Comparison of ENCODE assay signal across 21 cellular contexts in the genomic region with DNA sequence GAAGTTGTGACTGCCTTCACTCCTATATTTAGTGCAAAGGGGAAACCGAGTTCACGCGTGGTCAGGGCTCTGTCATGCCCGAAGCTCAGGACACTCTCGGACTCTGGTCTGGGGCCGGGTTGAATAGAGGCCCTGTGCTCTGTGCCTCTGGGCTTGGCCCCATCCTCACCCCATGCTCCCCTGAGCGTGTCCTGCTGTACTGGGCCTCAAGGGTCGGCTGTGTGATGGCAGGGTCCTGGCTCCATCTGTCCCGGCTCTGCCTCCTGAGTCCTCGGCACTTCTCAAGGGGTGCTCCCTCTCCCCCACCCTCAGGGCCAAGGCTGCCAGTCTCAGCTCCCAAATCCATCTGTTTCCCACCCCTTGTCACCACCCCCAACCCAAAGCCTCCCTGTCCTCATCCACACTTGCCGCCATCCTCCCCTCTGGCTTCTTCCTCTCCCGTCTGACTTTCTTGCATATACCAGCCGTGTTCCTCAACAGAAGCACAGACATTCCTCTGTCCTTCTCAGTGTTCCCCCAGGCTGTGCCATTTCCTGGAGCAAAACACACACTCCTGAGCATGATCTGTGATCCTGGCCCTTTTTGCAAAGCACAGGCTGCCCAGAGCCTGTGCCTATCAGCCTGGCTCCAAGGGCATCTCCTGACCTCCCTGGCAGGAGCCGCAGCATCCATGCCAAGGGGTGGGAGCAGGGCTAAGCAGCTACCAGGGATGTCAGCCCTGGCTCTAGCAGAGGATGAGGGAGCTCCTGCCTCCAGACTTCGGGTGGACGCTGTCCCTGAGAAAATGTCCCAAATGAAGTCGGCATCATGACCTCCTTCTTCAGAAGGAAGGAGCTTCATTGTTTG.
DNase-seq lines count a peak whose midpoint lies in the region; ATAC-seq, FAIRE-seq and TF ChIP-seq lines count a peak whose summit lies in the region.
"Had no signal": no experiment of that assay in that cellular context is flagged by ENCODE, and none has a peak within 500 bp of the region (broad histone marks: within the 10 kb centered on the region; RNA-seq: fewer than 3 reads in every experiment).

No MANE protein-coding gene starts in this region.

- intact Hi-C loops in cardiac septum (cut with DNase I), result no loop called here
- intact Hi-C loops in left cardiac atrium (cut with DNase I), result no loop called here

- H3K18ac ChIP-seq in neuronal stem cell (ENCODE audit: low read length), result peak overlapping the region; percentile 84

- H3K14ac ChIP-seq in neuronal stem cell (ENCODE audit: low read length), result no peak overlapping the region

- peak overlapping the region; percentile 12 for H2AK5ac ChIP-seq in neuronal stem cell (ENCODE audit: low read depth, low read length)

- WGBS in neuronal stem cell (ENCODE audit: extremely low coverage in 2 of 2, insufficient read length in 2 of 2, insufficient replicate concordance in 1 of 2), 2 donors, result no CpG with 5 or more reads among the region's 17 CpGs

- H3K27ac Mint-ChIP-seq in brain, result peak overlapping the region; percentile 61 to 96 (median 94)
- H3K27ac Mint-ChIP-seq: activated CD8-positive, alpha-beta memory T cell treated with anti-CD3 and anti-CD28 coated beads, Interleukin-2, amount 10 ng/mL, durations not matched to agents 7 days and 5 days; activated naive CD8-positive, alpha-beta T cell; activated T-helper 17 cell treated with anti-CD3 and anti-CD28 coated beads, Interleukin-2, amount 50 U/mL, for 72 hours had no signal

- H3K27me3 Mint-ChIP-seq in brain, result no peaks in the 10 kb centered on the region

- H3K4me3 ChIP-seq in neuronal stem cell (ENCODE audit: low read length in 2 of 2), result no peak overlapping the region

- H3K4ac ChIP-seq in neuronal stem cell (ENCODE audit: low read length), result no peak overlapping the region

- FAIRE-seq in urothelium cell line (lab: Jason Lieb, UNC), result peak; percentile 17
- FAIRE-seq: GM12891 had no signal

- peaks cover 10 to 24% (median 20%) of the 10 kb centered on the region in 5 experiments for H3K9me3 Mint-ChIP-seq in brain
- H3K9me3 Mint-ChIP-seq: activated T-helper 17 cell treated with anti-CD3 and anti-CD28 coated beads, Interleukin-2, amount 50 U/mL, for 72 hours had no signal

- H3K9me3 ChIP-seq in neuronal stem cell (replicated peaks in 1 of 2; ENCODE audit: control insufficient read depth in 2 of 2, insufficient read depth in 1 of 2, low read depth in 1 of 2, low read length in 2 of 2), result peaks cover 0 to 3% of the 10 kb centered on the region in 2 donors
- H3K9me3 ChIP-seq: BE2C, Caco-2 had no signal

- ATAC-seq in left cardiac atrium (no peak), GM19035 (IDR thresholded peaks at IDR 0.05; ENCODE audit: unreplicated experiment) (no peak)
- ATAC-seq: activated CD8-positive, alpha-beta memory T cell treated with anti-CD3 and anti-CD28 coated beads, Interleukin-2, amount 10 ng/mL, durations not matched to agents 7 days and 5 days had no signal

- no peaks in the 10 kb centered on the region for H3K36me3 ChIP-seq in neuronal stem cell (replicated peaks in 1 of 2; ENCODE audit: control insufficient read depth in 2 of 2, insufficient read depth in 2 of 2, low read length in 2 of 2)
- H3K36me3 ChIP-seq: BE2C, WERI-Rb-1 had no signal

- H2BK5ac ChIP-seq in neuronal stem cell (ENCODE audit: low read length), result no peak overlapping the region

- no peak overlapping the region for H3K27ac ChIP-seq in neuronal stem cell (replicated peaks; ENCODE audit: low read length)
- H3K27ac ChIP-seq: HL-60, WERI-Rb-1 had no signal

- no peak for TF ChIP-seq CTCF in brain (conservative IDR thresholded peaks at IDR 0.05)

- H3K9ac ChIP-seq in neuronal stem cell (ENCODE audit: low read depth, low read length, poor library complexity), result no peak overlapping the region

- peak overlapping the region; percentile 59 for H2BK12ac ChIP-seq in neuronal stem cell (ENCODE audit: low read length)

- no peaks in the 10 kb centered on the region for H3K79me1 ChIP-seq in neuronal stem cell (ENCODE audit: low read depth, low read length)

- H4K8ac ChIP-seq in neuronal stem cell (ENCODE audit: low read depth, low read length), result no peak overlapping the region

- no peak overlapping the region for H2BK120ac ChIP-seq in neuronal stem cell (ENCODE audit: low read depth, low read length)

- H2AFZ ChIP-seq in neuronal stem cell (ENCODE audit: low read length), result peak overlapping the region; percentile 19

- peaks cover 0 to 12% (median 0%) of the 10 kb centered on the region in 3 experiments for H3K27me3 ChIP-seq in neuronal stem cell (ENCODE audit: control insufficient read depth in 3 of 3, insufficient read depth in 3 of 3, low read depth in 1 of 3, low read length in 3 of 3)

- H3K4me1 ChIP-seq in neuronal stem cell (ENCODE audit: control insufficient read depth in 2 of 2, insufficient read depth in 1 of 2, low read depth in 1 of 2, low read length in 2 of 2), result peaks cover 13 to 23% of the 10 kb centered on the region in 2 donors
- H3K4me1 ChIP-seq: BE2C, Caco-2 had no signal

- no peak overlapping the region for H3K23ac ChIP-seq in neuronal stem cell (ENCODE audit: low read depth, low read length, poor library complexity)

- H3K4me2 ChIP-seq in neuronal stem cell (ENCODE audit: insufficient read depth, low read length, poor library complexity, severe bottlenecking), result no peak overlapping the region

- H3K36me3 Mint-ChIP-seq in brain, result peaks cover 6% of the 10 kb centered on the region
- H3K36me3 Mint-ChIP-seq: activated CD8-positive, alpha-beta memory T cell treated with anti-CD3 and anti-CD28 coated beads, Interleukin-2, amount 10 ng/mL, durations not matched to agents 7 days and 5 days; activated naive CD8-positive, alpha-beta T cell had no signal

- H3K4me3 Mint-ChIP-seq in brain, result no peak overlapping the region
- H3K4me3 Mint-ChIP-seq: activated CD8-positive, alpha-beta memory T cell treated with anti-CD3 and anti-CD28 coated beads, Interleukin-2, amount 10 ng/mL, durations not matched to agents 7 days and 5 days; activated naive CD8-positive, alpha-beta T cell; activated T-helper 17 cell treated with anti-CD3 and anti-CD28 coated beads, Interleukin-2, amount 50 U/mL, for 72 hours had no signal

- peak; percentile 66 for DNase-seq in cardiac septum (ENCODE audit: low spot score)
- DNase-seq in left cardiac atrium, result no peak
- no peak for DNase-seq in neuronal stem cell (ENCODE audit: low spot score)
- no peak for DNase-seq in urothelium cell line (ENCODE audit: low spot score)
- DNase-seq in DMS53 treated with DMSO at 0.1 percent for 48 hours (lab: John Stamatoyannopoulos, UW; ENCODE audit: unreplicated experiment), result no peak
- no peak for DNase-seq in activated CD4-positive, alpha-beta T cell treated with anti-CD3 and anti-CD28 coated beads for 48 hours
- DNase-seq: activated CD4-positive, alpha-beta T cell treated with anti-CD3 and anti-CD28 coated beads, Interleukin-2, amount 50 U/mL, for 1 hour; activated CD8-positive, alpha-beta memory T cell treated with anti-CD3 and anti-CD28 coated beads, Interleukin-2, amount 10 ng/mL, durations not matched to agents 7 days and 5 days; BE2C; Caco-2; DND-41; NCI-H2171 treated with DMSO at 0.1 percent for 48 hours; NCI-H526 treated with DMSO at 0.1 percent for 48 hours; occipital lobe; WERI-Rb-1 had no signal

- H2BK15ac ChIP-seq in neuronal stem cell (ENCODE audit: low read length), result peak overlapping the region; percentile 53

- H3K4me1 Mint-ChIP-seq in brain, result peaks cover 65% of the 10 kb centered on the region
- H3K4me1 Mint-ChIP-seq: activated CD8-positive, alpha-beta memory T cell treated with anti-CD3 and anti-CD28 coated beads, Interleukin-2, amount 10 ng/mL, durations not matched to agents 7 days and 5 days; activated T-helper 17 cell treated with anti-CD3 and anti-CD28 coated beads, Interleukin-2, amount 50 U/mL, for 72 hours had no signal

- H4K91ac ChIP-seq in neuronal stem cell (ENCODE audit: low read depth, low read length, poor library complexity), result no peak overlapping the region
